Comparison of ENCODE assay signal across 19 cellular contexts in genomic region chr9:133601746-133602145, GRCh38. TPM values are rescaled to one million over a fixed set of nuclear protein-coding genes. Genes with fewer than 3 reads are reported as not detected.
DNase-seq lines count a peak whose midpoint lies in the region; ATAC-seq and TF ChIP-seq lines count a peak whose summit lies in the region.
"Had no signal": no experiment of that assay in that cellular context is flagged by ENCODE, and none has a peak within 500 bp of the region (broad histone marks: within the 10 kb centered on the region; RNA-seq: fewer than 3 reads in every experiment).

No MANE protein-coding gene starts in this region.

- no CpG with 5 or more reads among the region's 10 CpGs for WGBS in neuronal stem cell (ENCODE audit: extremely low coverage in 2 of 2, insufficient read length in 2 of 2, insufficient replicate concordance in 1 of 2), 2 donors
- 75 to 87% methylated on average over 10 of the region's 10 CpGs for WGBS in lower leg skin, 2 donors

- H3K9me3 ChIP-seq in neuronal stem cell (replicated peaks in 1 of 2; ENCODE audit: control insufficient read depth in 2 of 2, insufficient read depth in 1 of 2, low read depth in 1 of 2, low read length in 2 of 2), result peaks cover 11 to 14% of the 10 kb centered on the region in 2 donors

- H3K18ac ChIP-seq in neuronal stem cell (ENCODE audit: low read length), result peak overlapping the region; percentile 74

- no peak for TF ChIP-seq CTCF in glutamatergic neuron (IDR thresholded peaks at IDR 0.05; ENCODE audit: partially characterized antibody, unreplicated experiment)
- no peak for TF ChIP-seq CTCF in lower leg skin (IDR thresholded peaks at IDR 0.05)

- H3K27ac Mint-ChIP-seq in glutamatergic neuron (ENCODE audit: unreplicated experiment), result no peak overlapping the region
- H3K27ac Mint-ChIP-seq: CD14-positive monocyte; CD4-positive, alpha-beta memory T cell; GM23338 had no signal

- H4K91ac ChIP-seq in neuronal stem cell (ENCODE audit: low read depth, low read length, poor library complexity), result no peak overlapping the region

- H3K4me2 ChIP-seq in neuronal stem cell (ENCODE audit: insufficient read depth, low read length, poor library complexity, severe bottlenecking), result no peak overlapping the region
- H3K4me2 ChIP-seq: BLaER1, GM23338 had no signal

- no peaks in the 10 kb centered on the region for H3K4me1 ChIP-seq in neuronal stem cell (ENCODE audit: control insufficient read depth in 2 of 2, insufficient read depth in 1 of 2, low read depth in 1 of 2, low read length in 2 of 2)

- intact Hi-C loops in Right ventricle myocardium inferior (cut with DNase I) (no loop called here), left cardiac atrium (cut with DNase I) (no loop called here), lower leg skin (cut with DNase I; ENCODE audit: low total_unique reads) (no loop called here)

- no peak overlapping the region for H2BK15ac ChIP-seq in neuronal stem cell (ENCODE audit: low read length)

- no peak overlapping the region for H3K14ac ChIP-seq in neuronal stem cell (ENCODE audit: low read length)

- H3K79me1 ChIP-seq in neuronal stem cell (ENCODE audit: low read depth, low read length), result peaks cover 2% of the 10 kb centered on the region

- peaks cover 13% of the 10 kb centered on the region for H3K36me3 Mint-ChIP-seq in glutamatergic neuron (ENCODE audit: unreplicated experiment)
- H3K36me3 Mint-ChIP-seq: CD14-positive monocyte had no signal

- TF ChIP-seq POLR2A in lower leg skin (IDR thresholded peaks at IDR 0.05), result no peak

- H3K23ac ChIP-seq in neuronal stem cell (ENCODE audit: low read depth, low read length, poor library complexity), result no peak overlapping the region

- no peak overlapping the region for H3K4ac ChIP-seq in neuronal stem cell (ENCODE audit: low read length)

- no peak overlapping the region for H2BK5ac ChIP-seq in neuronal stem cell (ENCODE audit: low read length)

- no peak overlapping the region for H2AFZ ChIP-seq in neuronal stem cell (ENCODE audit: low read length)
- H2AFZ ChIP-seq: GM23338 had no signal

- no peak overlapping the region for H3K9ac ChIP-seq in neuronal stem cell (ENCODE audit: low read depth, low read length, poor library complexity)
- H3K9ac ChIP-seq: BLaER1 had no signal

- no peak overlapping the region for H4K8ac ChIP-seq in neuronal stem cell (ENCODE audit: low read depth, low read length)

- no peak overlapping the region for H2AK5ac ChIP-seq in neuronal stem cell (ENCODE audit: low read depth, low read length)

- peaks cover 0 to 29% (median 0%) of the 10 kb centered on the region in 3 experiments for H3K27me3 ChIP-seq in neuronal stem cell (ENCODE audit: control insufficient read depth in 3 of 3, insufficient read depth in 3 of 3, low read depth in 1 of 3, low read length in 3 of 3)

- peaks cover 10% of the 10 kb centered on the region for H3K9me3 Mint-ChIP-seq in glutamatergic neuron (ENCODE audit: unreplicated experiment)

- peak; percentile 34 for DNase-seq in Right ventricle myocardium inferior (ENCODE audit: missing footprints)
- DNase-seq in left cardiac atrium, result no peak
- DNase-seq in glutamatergic neuron, result peak; percentile 7
- no peak for DNase-seq in neuronal stem cell (ENCODE audit: low spot score)
- no peak for DNase-seq in lower leg skin (ENCODE audit: low spot score in 2 of 2)
- no peak for DNase-seq in stimulated activated CD4-positive, alpha-beta T cell treated with anti-CD3 and anti-CD28 coated beads, Interleukin-4, amount 100 ng/mL, for 4 hours
- DNase-seq in stimulated activated naive CD4-positive, alpha-beta T cell (lab: John Stamatoyannopoulos, UW), result no peak
- DNase-seq: 8988T; CD4-positive, alpha-beta memory T cell; DMS79; GDM1; H7 had no signal

- H3K27ac ChIP-seq in neuronal stem cell (replicated peaks; ENCODE audit: low read length), result no peak overlapping the region
- H3K27ac ChIP-seq: BLaER1 had no signal

- peaks cover 0 to 1% of the 10 kb centered on the region in 2 donors for H3K36me3 ChIP-seq in neuronal stem cell (replicated peaks in 1 of 2; ENCODE audit: control insufficient read depth in 2 of 2, insufficient read depth in 2 of 2, low read length in 2 of 2)
- H3K36me3 ChIP-seq: BLaER1 had no signal

- H3K4me1 Mint-ChIP-seq in glutamatergic neuron (ENCODE audit: low read depth, unreplicated experiment), result peaks cover 15% of the 10 kb centered on the region
- H3K4me1 Mint-ChIP-seq: CD14-positive monocyte; CD4-positive, alpha-beta memory T cell had no signal

- no peak overlapping the region for H3K4me3 Mint-ChIP-seq in glutamatergic neuron (ENCODE audit: unreplicated experiment)
- H3K4me3 Mint-ChIP-seq: CD4-positive, alpha-beta memory T cell; GM23338 had no signal

- no peak for ATAC-seq in Right ventricle myocardium inferior
- ATAC-seq in left cardiac atrium, result no peak
- ATAC-seq: GM23338, HCT116 had no signal

- no peak overlapping the region for H3K4me3 ChIP-seq in neuronal stem cell (ENCODE audit: low read length in 2 of 2)
- no peak overlapping the region for H3K4me3 ChIP-seq in lower leg skin (ENCODE audit: low read depth, poor library complexity, severe bottlenecking)
- H3K4me3 ChIP-seq: BLaER1, GM23338 had no signal

- H2BK12ac ChIP-seq in neuronal stem cell (ENCODE audit: low read length), result no peak overlapping the region

- H2BK120ac ChIP-seq in neuronal stem cell (ENCODE audit: low read depth, low read length), result no peak overlapping the region

- peaks cover 10% of the 10 kb centered on the region for H3K27me3 Mint-ChIP-seq in glutamatergic neuron (ENCODE audit: unreplicated experiment)

RNA-seq across cellular contexts. Expression of gene FAM163B, which starts 7.4 kb away (rescaled TPM):
- 0.22 TPM for total RNA-seq in Right ventricle myocardium inferior
- under 1 TPM in 1 of 2 donors, not detected in 1; 0.37 TPM for total RNA-seq in left cardiac atrium
- 0.51 TPM for total RNA-seq in glutamatergic neuron (ENCODE audit: unreplicated experiment)
- 0.18 TPM for polyA plus RNA-seq in neuronal stem cell (2013, experiment 1 of 2)
- 0.12 TPM for polyA plus RNA-seq in neuronal stem cell (2013, experiment 2 of 2)
- not detected for total RNA-seq in lower leg skin
- total RNA-seq: A673; CD4-positive, alpha-beta memory T cell; Daoy had no signal
- polyA plus RNA-seq: AG04450; CD14-positive monocyte; CD4-positive, alpha-beta memory T cell had no signal

RNA-seq across cellular contexts. Expression of gene DBH, which starts 34.4 kb away (rescaled TPM):
- total RNA-seq in Right ventricle myocardium inferior, result not detected
- not detected for total RNA-seq in left cardiac atrium
- total RNA-seq in glutamatergic neuron (ENCODE audit: unreplicated experiment), result 1.8 TPM
- polyA plus RNA-seq in neuronal stem cell (2013, experiment 1 of 2), result not detected
- not detected for polyA plus RNA-seq in neuronal stem cell (2013, experiment 2 of 2)
- under 1 TPM in 1 of 4 donors, not detected in 3; 0.06 TPM for total RNA-seq in lower leg skin
- total RNA-seq: A673, Daoy had no signal
- polyA plus RNA-seq: AG04450, CD14-positive monocyte had no signal

Comparison
In these comparisons a context has a peak if more than half of its experiments do, and no peak if none do; other contexts are left out.
1. DNase-seq: peak in Right ventricle myocardium inferior (single experiment) and glutamatergic neuron (single experiment); none in left cardiac atrium (single experiment), neuronal stem cell (single experiment), lower leg skin (0 of 2), stimulated activated CD4-positive, alpha-beta T cell treated with anti-CD3 and anti-CD28 coated beads, Interleukin-4, amount 100 ng/mL, for 4 hours (0 of 2) and stimulated activated naive CD4-positive, alpha-beta T cell (0 of 6).